1 cellular context compared by ENCODE assay signal in genomic region chr12:110742718-110743570, GRCh38.
TF ChIP-seq lines count a peak whose summit lies in the region.

Gene PPP1CC, minus strand, starts transcription at chr12:110742891. Its CDS starts 184 bp downstream, at chr12:110742707.

TF ChIP-seq in GM23338, 12 proteins besides CTCF, POLR2A, EP300 and RAD21:
- TF ChIP-seq ZNF462 (CRISPR knock-in tag; IDR thresholded peaks at IDR 0.05), result no peak
- TF ChIP-seq ZNF331 (CRISPR knock-in tag; IDR thresholded peaks at IDR 0.05; ENCODE audit: low read depth), result no peak
- TF ChIP-seq JUNB (IDR thresholded peaks at IDR 0.05; ENCODE audit: unreplicated experiment), result no peak
- no peak for TF ChIP-seq EZH2phosphoT487 (IDR thresholded peaks at IDR 0.05; ENCODE audit: unreplicated experiment)
- no peak for TF ChIP-seq STAT1 (IDR thresholded peaks at IDR 0.05; ENCODE audit: unreplicated experiment)
- peak; percentile 6 for TF ChIP-seq REST (IDR thresholded peaks at IDR 0.05; ENCODE audit: unreplicated experiment)
- TF ChIP-seq POLR2AphosphoS5 (IDR thresholded peaks at IDR 0.05; ENCODE audit: low read depth), result peak; percentile 96
- no peak for TF ChIP-seq NANOG (IDR thresholded peaks at IDR 0.05; ENCODE audit: borderline replicate concordance)
- 0 out of 2 replicates have a peak, but pooled peaks have one; percentile 15 for TF ChIP-seq ETS1 (IDR thresholded peaks at IDR 0.05)
- peak; percentile 68 for TF ChIP-seq CREB1 (CRISPR knock-in tag; IDR thresholded peaks at IDR 0.05; ENCODE audit: low read depth)
- TF ChIP-seq EZH2 (IDR thresholded peaks at IDR 0.05; ENCODE audit: low read depth, unreplicated experiment), result no peak
- TF ChIP-seq ZNF114 (CRISPR knock-in tag; IDR thresholded peaks at IDR 0.05), result no peak
